ENCODE assay signal across 7 cellular contexts in genomic region chr5:143000551-143000950, GRCh38.
DNase-seq lines count a peak whose midpoint lies in the region; ATAC-seq, FAIRE-seq and TF ChIP-seq lines count a peak whose summit lies in the region.
"Not testable (repeated sequence)": the region's sequence is repeated elsewhere in the genome, so short reads cannot be mapped to it uniquely, and the experiment has no call there.

No MANE protein-coding gene starts in this region.

- H3K27ac ChIP-seq in CD8-positive, alpha-beta T cell (ENCODE audit: low read depth, low read length); astrocyte (ENCODE audit: low read depth, low read length); naive thymus-derived CD4-positive, alpha-beta T cell (ENCODE audit: low read depth, low read length): not testable (repeated sequence)

- not testable (repeated sequence) for ATAC-seq in CD8-positive, alpha-beta T cell; T-helper 17 cell; naive thymus-derived CD4-positive, alpha-beta T cell; stimulated activated memory B cell treated with anti-CD40 and anti-IgM and Interleukin-4, amounts not matched to agents 10 μg/mL and 1 μg/mL and 100 μg/mL, for 72 hours

- POLR2A ChIA-PET in CD8-positive, alpha-beta T cell (lab: Charles Lee), result interaction anchor here (1.0 kb wide), 1 partner anchor 8 kb away, joined by 3 read pairs; no protein-coding TSS in a partner anchor
- POLR2A ChIA-PET in activated CD4-positive, alpha-beta memory T cell treated with anti-CD3 and anti-CD28 coated beads, Interleukin-2, amount 10 ng/mL, durations not matched to agents 7 days and 5 days (lab: Charles Lee), result interaction anchor here (1.2 to 2.6 kb wide), 2 partner anchors 10 to 404 kb away, joined by 4 to 9 read pairs; no protein-coding TSS in a partner anchor
- POLR2A ChIA-PET in naive thymus-derived CD4-positive, alpha-beta T cell (lab: Charles Lee), result not testable (repeated sequence)

- not testable (repeated sequence) for H3K9ac ChIP-seq in astrocyte (ENCODE audit: low read length)

- not testable (repeated sequence) for H3K9me3 Mint-ChIP-seq in CD8-positive, alpha-beta T cell; activated CD4-positive, alpha-beta memory T cell treated with anti-CD3 and anti-CD28 coated beads, Interleukin-2, amount 10 ng/mL, durations not matched to agents 7 days and 5 days; activated T-helper 1 cell treated with anti-CD3 and anti-CD28 coated beads, Interleukin-12 subunit alpha, Interleukin-12 subunit beta, Interleukin-2, Interleukin-4 antibody, amounts not matched to agents 30 ng/mL and 10 ng/mL and 1 ng/mL, durations not matched to agents 14 hours and 24 hours and 36 hours; astrocyte (ENCODE audit: unreplicated experiment); stimulated activated memory B cell treated with anti-CD40 and anti-IgM and Interleukin-4, amounts not matched to agents 10 μg/mL and 1 μg/mL and 100 μg/mL, for 72 hours
- peaks cover 0 to 15% (median 0%) of the 10 kb centered on the region in 11 donors for H3K9me3 Mint-ChIP-seq in naive thymus-derived CD4-positive, alpha-beta T cell

- DNase-seq in CD8-positive, alpha-beta T cell; T-helper 17 cell; activated CD4-positive, alpha-beta memory T cell treated with anti-CD3 and anti-CD28 coated beads, Interleukin-2, amount 10 ng/mL, durations not matched to agents 7 days and 5 days; activated T-helper 1 cell treated with anti-CD3 and anti-CD28 coated beads, Interleukin-12 subunit alpha, Interleukin-12 subunit beta, Interleukin-2, Interleukin-4 antibody, amounts not matched to agents 30 ng/mL and 10 ng/mL and 1 ng/mL, durations not matched to agents 14 hours and 24 hours and 36 hours (ENCODE audit: low spot score); astrocyte (ENCODE audit: low read depth); naive thymus-derived CD4-positive, alpha-beta T cell: not testable (repeated sequence)

- TF ChIP-seq CTCF in CD8-positive, alpha-beta T cell (IDR thresholded peaks at IDR 0.05); astrocyte (IDR thresholded peaks at IDR 0.05; ENCODE audit: insufficient read depth, low read depth, low read length): not testable (repeated sequence)

- intact Hi-C loops in CD8-positive, alpha-beta T cell (cut with DNase I, micrococcal nuclease), result loop anchor here (5.0 to 10.0 kb wide), 4 partner anchors 232 to 1078 kb away; partner anchors contain the start of gene DELE1 (in 1 of the 2)
- intact Hi-C loops in activated T-helper 1 cell treated with anti-CD3 and anti-CD28 coated beads, Interleukin-12 subunit alpha, Interleukin-12 subunit beta, Interleukin-2, Interleukin-4 antibody, amounts not matched to agents 30 ng/mL and 10 ng/mL and 1 ng/mL, durations not matched to agents 14 hours and 24 hours and 36 hours (cut with micrococcal nuclease), result loop anchor here (2.0 to 5.0 kb wide), 4 partner anchors 24 to 1172 kb away; partner anchors contain the start of genes KCTD16 and YIPF5
- intact Hi-C loops in naive thymus-derived CD4-positive, alpha-beta T cell (cut with micrococcal nuclease), result loop anchor here (5.0 to 10.0 kb wide), 7 partner anchors 226 to 1396 kb away; partner anchors contain the start of genes ARHGAP26 (in 2 of the 2), GNPDA1 (in 1 of the 2), HDAC3 (in 1 of the 2) and RELL2 (in 1 of the 2)

- peak overlapping the region; percentile 87 for H3K27ac Mint-ChIP-seq in CD8-positive, alpha-beta T cell
- H3K27ac Mint-ChIP-seq in T-helper 17 cell (peak overlapping the region; percentile 99), astrocyte (ENCODE audit: unreplicated experiment) (peak overlapping the region; percentile 19)
- peak overlapping the region; percentile 99 for H3K27ac Mint-ChIP-seq in activated CD4-positive, alpha-beta memory T cell treated with anti-CD3 and anti-CD28 coated beads, Interleukin-2, amount 10 ng/mL, durations not matched to agents 7 days and 5 days
- H3K27ac Mint-ChIP-seq in activated T-helper 1 cell treated with anti-CD3 and anti-CD28 coated beads, Interleukin-12 subunit alpha, Interleukin-12 subunit beta, Interleukin-2, Interleukin-4 antibody, amounts not matched to agents 30 ng/mL and 10 ng/mL and 1 ng/mL, durations not matched to agents 14 hours and 24 hours and 36 hours, result peak overlapping the region; percentile 57
- H3K27ac Mint-ChIP-seq in naive thymus-derived CD4-positive, alpha-beta T cell, result peak overlapping the region in 8 of 9 donors; percentile 78 to 98 (median 90)
- peak overlapping the region; percentile 82 for H3K27ac Mint-ChIP-seq in stimulated activated memory B cell treated with anti-CD40 and anti-IgM and Interleukin-4, amounts not matched to agents 10 μg/mL and 1 μg/mL and 100 μg/mL, for 72 hours

- not testable (repeated sequence) for FAIRE-seq in astrocyte (lab: Jason Lieb, UNC)

- H3K36me3 Mint-ChIP-seq in CD8-positive, alpha-beta T cell, result peaks cover 13% of the 10 kb centered on the region
- H3K36me3 Mint-ChIP-seq in T-helper 17 cell (ENCODE audit: low read depth); astrocyte (ENCODE audit: low read depth, unreplicated experiment); stimulated activated memory B cell treated with anti-CD40 and anti-IgM and Interleukin-4, amounts not matched to agents 10 μg/mL and 1 μg/mL and 100 μg/mL, for 72 hours: not testable (repeated sequence)
- H3K36me3 Mint-ChIP-seq in activated CD4-positive, alpha-beta memory T cell treated with anti-CD3 and anti-CD28 coated beads, Interleukin-2, amount 10 ng/mL, durations not matched to agents 7 days and 5 days (ENCODE audit: low read depth), result peaks cover 39% of the 10 kb centered on the region
- H3K36me3 Mint-ChIP-seq in activated T-helper 1 cell treated with anti-CD3 and anti-CD28 coated beads, Interleukin-12 subunit alpha, Interleukin-12 subunit beta, Interleukin-2, Interleukin-4 antibody, amounts not matched to agents 30 ng/mL and 10 ng/mL and 1 ng/mL, durations not matched to agents 14 hours and 24 hours and 36 hours (ENCODE audit: low read depth), result peaks cover 19% of the 10 kb centered on the region
- peaks cover 0 to 45% (median 17%) of the 10 kb centered on the region in 5 donors for H3K36me3 Mint-ChIP-seq in naive thymus-derived CD4-positive, alpha-beta T cell

- not testable (repeated sequence) for H3K36me3 ChIP-seq in CD8-positive, alpha-beta T cell (ENCODE audit: insufficient read depth, low read length); astrocyte (ENCODE audit: insufficient read depth, low read length); naive thymus-derived CD4-positive, alpha-beta T cell (ENCODE audit: control insufficient read depth in 2 of 3, insufficient read depth in 3 of 3, low read length in 3 of 3)

- CTCF ChIA-PET in CD8-positive, alpha-beta T cell (lab: Charles Lee), result interaction anchor here (1.6 kb wide), 1 partner anchor 31 kb away, joined by 3 read pairs; no protein-coding TSS in a partner anchor
- CTCF ChIA-PET in activated CD4-positive, alpha-beta memory T cell treated with anti-CD3 and anti-CD28 coated beads, Interleukin-2, amount 10 ng/mL, durations not matched to agents 7 days and 5 days (lab: Charles Lee), result interaction anchor here (0.6 kb wide), 1 partner anchor 9 kb away, joined by 3 read pairs; no protein-coding TSS in a partner anchor
- CTCF ChIA-PET in naive thymus-derived CD4-positive, alpha-beta T cell (lab: Charles Lee), result interaction anchor here (4.2 kb wide), 1 partner anchor 826 kb away, joined by 33 read pairs; no protein-coding TSS in a partner anchor

- H3K4me1 ChIP-seq in CD8-positive, alpha-beta T cell (ENCODE audit: insufficient read depth, low read length), result peaks cover 43% of the 10 kb centered on the region
- peaks cover 18% of the 10 kb centered on the region for H3K4me1 ChIP-seq in astrocyte (ENCODE audit: insufficient read depth, low read length)
- peaks cover 31 to 78% of the 10 kb centered on the region in 2 donors for H3K4me1 ChIP-seq in naive thymus-derived CD4-positive, alpha-beta T cell (ENCODE audit: control insufficient read depth in 2 of 2, insufficient read depth in 2 of 2, low read length in 2 of 2)

- not testable (repeated sequence) for H3K9me3 ChIP-seq in CD8-positive, alpha-beta T cell (ENCODE audit: low read length); T-helper 17 cell (ENCODE audit: control insufficient read depth, low read length, poor library complexity, severe bottlenecking); astrocyte (ENCODE audit: insufficient read depth, low read depth, low read length); naive thymus-derived CD4-positive, alpha-beta T cell (ENCODE audit: control insufficient read depth in 2 of 3, low read length in 3 of 3)

- H3K4me1 Mint-ChIP-seq in CD8-positive, alpha-beta T cell (ENCODE audit: low read depth), result peaks cover 75% of the 10 kb centered on the region
- H3K4me1 Mint-ChIP-seq in T-helper 17 cell (peaks cover 44% of the 10 kb centered on the region), astrocyte (ENCODE audit: low read depth, unreplicated experiment) (peaks cover 30% of the 10 kb centered on the region)
- peaks cover 72% of the 10 kb centered on the region for H3K4me1 Mint-ChIP-seq in activated CD4-positive, alpha-beta memory T cell treated with anti-CD3 and anti-CD28 coated beads, Interleukin-2, amount 10 ng/mL, durations not matched to agents 7 days and 5 days
- H3K4me1 Mint-ChIP-seq in activated T-helper 1 cell treated with anti-CD3 and anti-CD28 coated beads, Interleukin-12 subunit alpha, Interleukin-12 subunit beta, Interleukin-2, Interleukin-4 antibody, amounts not matched to agents 30 ng/mL and 10 ng/mL and 1 ng/mL, durations not matched to agents 14 hours and 24 hours and 36 hours (ENCODE audit: low read depth), result peaks cover 92% of the 10 kb centered on the region
- H3K4me1 Mint-ChIP-seq in naive thymus-derived CD4-positive, alpha-beta T cell, result peaks cover 36 to 85% (median 43%) of the 10 kb centered on the region in 7 donors
- H3K4me1 Mint-ChIP-seq in stimulated activated memory B cell treated with anti-CD40 and anti-IgM and Interleukin-4, amounts not matched to agents 10 μg/mL and 1 μg/mL and 100 μg/mL, for 72 hours, result peaks cover 61% of the 10 kb centered on the region

- H3K4me2 ChIP-seq in astrocyte (ENCODE audit: low read length), result not testable (repeated sequence)

- H3K4me3 ChIP-seq in CD8-positive, alpha-beta T cell (ENCODE audit: low read depth, low read length); astrocyte (ENCODE audit: insufficient read depth, low read depth, low read length); naive thymus-derived CD4-positive, alpha-beta T cell (ENCODE audit: low read length): not testable (repeated sequence)

- H3K27me3 ChIP-seq in CD8-positive, alpha-beta T cell (ENCODE audit: insufficient read depth, low read length); astrocyte (ENCODE audit: insufficient read depth, low read length); naive thymus-derived CD4-positive, alpha-beta T cell (ENCODE audit: control insufficient read depth in 2 of 2, insufficient read depth in 2 of 2, low read length in 2 of 2): not testable (repeated sequence)

- H3K27me3 Mint-ChIP-seq in CD8-positive, alpha-beta T cell (ENCODE audit: low read depth); T-helper 17 cell; activated CD4-positive, alpha-beta memory T cell treated with anti-CD3 and anti-CD28 coated beads, Interleukin-2, amount 10 ng/mL, durations not matched to agents 7 days and 5 days; activated T-helper 1 cell treated with anti-CD3 and anti-CD28 coated beads, Interleukin-12 subunit alpha, Interleukin-12 subunit beta, Interleukin-2, Interleukin-4 antibody, amounts not matched to agents 30 ng/mL and 10 ng/mL and 1 ng/mL, durations not matched to agents 14 hours and 24 hours and 36 hours (ENCODE audit: insufficient read depth); astrocyte (ENCODE audit: low read depth, unreplicated experiment); naive thymus-derived CD4-positive, alpha-beta T cell; stimulated activated memory B cell treated with anti-CD40 and anti-IgM and Interleukin-4, amounts not matched to agents 10 μg/mL and 1 μg/mL and 100 μg/mL, for 72 hours: not testable (repeated sequence)

- H2AFZ ChIP-seq in astrocyte (ENCODE audit: low read depth, low read length), result not testable (repeated sequence)

- H4K20me1 ChIP-seq in astrocyte (ENCODE audit: insufficient read depth, low read length), result not testable (repeated sequence)

- not testable (repeated sequence) for H3K4me3 Mint-ChIP-seq in CD8-positive, alpha-beta T cell; T-helper 17 cell; activated CD4-positive, alpha-beta memory T cell treated with anti-CD3 and anti-CD28 coated beads, Interleukin-2, amount 10 ng/mL, durations not matched to agents 7 days and 5 days; activated T-helper 1 cell treated with anti-CD3 and anti-CD28 coated beads, Interleukin-12 subunit alpha, Interleukin-12 subunit beta, Interleukin-2, Interleukin-4 antibody, amounts not matched to agents 30 ng/mL and 10 ng/mL and 1 ng/mL, durations not matched to agents 14 hours and 24 hours and 36 hours; astrocyte (ENCODE audit: unreplicated experiment); naive thymus-derived CD4-positive, alpha-beta T cell; stimulated activated memory B cell treated with anti-CD40 and anti-IgM and Interleukin-4, amounts not matched to agents 10 μg/mL and 1 μg/mL and 100 μg/mL, for 72 hours

- H3K79me2 ChIP-seq in astrocyte (ENCODE audit: insufficient read depth, low read length), result not testable (repeated sequence)

Comparison
In these comparisons a context has a peak if more than half of its experiments do, and no peak if none do; other contexts are left out.
1. H3K27ac Mint-ChIP-seq: peak in every context shown above with its lines; median percentile 99 in T-helper 17 cell; 99 in activated CD4-positive, alpha-beta memory T cell treated with anti-CD3 and anti-CD28 coated beads, Interleukin-2, amount 10 ng/mL, durations not matched to agents 7 days and 5 days; 90 in naive thymus-derived CD4-positive, alpha-beta T cell; 87 in CD8-positive, alpha-beta T cell; 82 in stimulated activated memory B cell treated with anti-CD40 and anti-IgM and Interleukin-4, amounts not matched to agents 10 μg/mL and 1 μg/mL and 100 μg/mL, for 72 hours; 57 in activated T-helper 1 cell treated with anti-CD3 and anti-CD28 coated beads, Interleukin-12 subunit alpha, Interleukin-12 subunit beta, Interleukin-2, Interleukin-4 antibody, amounts not matched to agents 30 ng/mL and 10 ng/mL and 1 ng/mL, durations not matched to agents 14 hours and 24 hours and 36 hours; 19 in astrocyte.